In genomic region chr10:5951167-5951711, GRCh38 we compare ENCODE assay signal across 9 cellular contexts. TPM values are rescaled to one million over a fixed set of nuclear protein-coding genes. Genes with fewer than 3 reads are reported as not detected.
A peak's percentile ranks its signal among the peaks of the same experiment; 100 is the strongest.
DNase-seq lines count a peak whose midpoint lies in the region; ATAC-seq and TF ChIP-seq lines count a peak whose summit lies in the region.
"Had no signal": no experiment of that assay in that cellular context is flagged by ENCODE, and none has a peak within 500 bp of the region (broad histone marks: within the 10 kb centered on the region; RNA-seq: fewer than 3 reads in every experiment).

No MANE protein-coding gene starts in this region.

- no peak for TF ChIP-seq RAD21 in Ishikawa (IDR thresholded peaks at IDR 0.05; ENCODE audit: low read depth)

- ATAC-seq in right cardiac atrium (peak; percentile 85 to 88), upper lobe of left lung (ENCODE audit: low FRiP score in 2 of 2) (peak; percentile 89 to 92), HG03342 (IDR thresholded peaks at IDR 0.05; ENCODE audit: unreplicated experiment) (no peak)

- H3K9me3 ChIP-seq in right cardiac atrium (ENCODE audit: control insufficient read depth, low read length), result no peaks in the 10 kb centered on the region
- H3K9me3 ChIP-seq in upper lobe of left lung, result no peaks in the 10 kb centered on the region
- H3K9me3 ChIP-seq in Karpas-422 (ENCODE audit: low read length), result no peaks in the 10 kb centered on the region
- no peaks in the 10 kb centered on the region for H3K9me3 ChIP-seq in SJCRH30 (replicated peaks)

- WGBS in adipose tissue, 3 donors, result 56 to 69% (median 62%) methylated on average over 7 of the region's 7 CpGs
- WGBS in right cardiac atrium, result 67% methylated on average over 7 of the region's 7 CpGs
- WGBS in upper lobe of left lung, 2 donors, result 51 to 60% methylated on average over 7 of the region's 7 CpGs

- intact Hi-C loops in right cardiac atrium (cut with DNase I), result loop anchor here in 1 of 4 donors (10.0 kb wide), 1 partner anchor 134 kb away; the partner anchor contains the start of gene RBM17

- no peaks in the 10 kb centered on the region for H3K9me2 ChIP-seq in Karpas-422 (replicated peaks; ENCODE audit: insufficient read depth, low read length)

- peaks cover 7% of the 10 kb centered on the region for H3K4me1 ChIP-seq in right cardiac atrium (ENCODE audit: control insufficient read depth, insufficient read depth, low read length)
- H3K4me1 ChIP-seq in upper lobe of left lung, result peaks cover 39 to 48% (median 42%) of the 10 kb centered on the region in 4 donors
- no peaks in the 10 kb centered on the region for H3K4me1 ChIP-seq in Karpas-422 (ENCODE audit: low read length)
- H3K4me1 ChIP-seq in SJCRH30, result no peaks in the 10 kb centered on the region

- H3K27ac ChIP-seq in adipose tissue (ENCODE audit: low read depth, low read length) (peak overlapping the region; percentile 64), right cardiac atrium (ENCODE audit: low read length) (peak overlapping the region; percentile 69), upper lobe of left lung (peak overlapping the region; percentile 72 to 85 (median 80)), Karpas-422 (ENCODE audit: low read length) (no peak overlapping the region), SJCRH30 (no peak overlapping the region)

- H3K9ac ChIP-seq in Karpas-422 (ENCODE audit: low read length), result no peak overlapping the region

- no peak overlapping the region for H3K4me2 ChIP-seq in Karpas-422 (ENCODE audit: low read depth, low read length, poor library complexity, severe bottlenecking)

- no peaks in the 10 kb centered on the region for H4K20me1 ChIP-seq in Karpas-422 (ENCODE audit: insufficient read depth, low read depth, low read length)

- TF ChIP-seq EP300 in Ishikawa (IDR thresholded peaks at IDR 0.05; ENCODE audit: borderline replicate concordance) (no peak), upper lobe of left lung (IDR thresholded peaks at IDR 0.05) (peak in 1 of 4 donors; percentile 44)

- TF ChIP-seq CTCF in upper lobe of left lung (IDR thresholded peaks at IDR 0.05), result no peak

- TF ChIP-seq POLR2A in upper lobe of left lung (IDR thresholded peaks at IDR 0.05), result no peak

- peak; percentile 59 to 80 (median 69) for DNase-seq in right cardiac atrium
- peak in 1 of 2 donors; percentile 85 for DNase-seq in upper lobe of left lung
- no peak for DNase-seq in Karpas-422
- no peak for DNase-seq in SJCRH30
- DNase-seq: activated CD4-positive, alpha-beta T cell treated with anti-CD3 and anti-CD28 coated beads, Interleukin-2, amount 50 U/mL, for 48 hours; effector CD8-positive, alpha-beta T cell had no signal

- peaks cover 4 to 39% (median 11%) of the 10 kb centered on the region in 4 donors for H3K36me3 ChIP-seq in upper lobe of left lung
- no peaks in the 10 kb centered on the region for H3K36me3 ChIP-seq in Karpas-422 (ENCODE audit: insufficient read depth, low read length)
- no peaks in the 10 kb centered on the region for H3K36me3 ChIP-seq in SJCRH30

- H3K4me3 ChIP-seq in right cardiac atrium (ENCODE audit: low read length) (no peak overlapping the region), upper lobe of left lung (no peak overlapping the region), Karpas-422 (ENCODE audit: low read length) (no peak overlapping the region), SJCRH30 (no peak overlapping the region)

- no peak overlapping the region for H2AFZ ChIP-seq in Karpas-422 (ENCODE audit: low read length)

- H3K27me3 ChIP-seq in right cardiac atrium (ENCODE audit: control insufficient read depth, insufficient read depth) (no peaks in the 10 kb centered on the region), upper lobe of left lung (no peaks in the 10 kb centered on the region), Karpas-422 (ENCODE audit: low read length) (no peaks in the 10 kb centered on the region), SJCRH30 (peaks cover 3% of the 10 kb centered on the region; the same call in 1 of the 2 replicates)

- H3K79me2 ChIP-seq in Karpas-422 (ENCODE audit: low read length), result no peaks in the 10 kb centered on the region

TF ChIP-seq in Ishikawa, 13 proteins besides CTCF, POLR2A, EP300 and RAD21:
- TF ChIP-seq FOXM1 (IDR thresholded peaks at IDR 0.05; ENCODE audit: borderline replicate concordance, low read depth), result no peak
- TF ChIP-seq TEAD4 (IDR thresholded peaks at IDR 0.05), result no peak
- no peak for TF ChIP-seq CREB1 (IDR thresholded peaks at IDR 0.05; ENCODE audit: low read depth)
- TF ChIP-seq CEBPB (IDR thresholded peaks at IDR 0.05), result 0 out of 2 replicates have a peak, but pooled peaks have one; percentile 24

RNA-seq across cellular contexts. Expression of gene IL15RA, which starts 26.1 kb away (rescaled TPM):
- polyA plus RNA-seq in adipose tissue (10 to 100 TPM; 19.8 to 29.6 (median 23.2) TPM), right cardiac atrium (13.9 TPM)
- total RNA-seq in right cardiac atrium (10 to 100 TPM; 11.8 to 19.7 (median 15.8) TPM), upper lobe of left lung (10 to 100 TPM; 28.0 to 72.6 (median 35.1) TPM)
- total RNA-seq in Karpas-422 (2014; rRNA removed; shearing (Covaris generic); ENCODE audit: low replicate concordance), result not detected in 2 replicates
- not detected in 2 replicates for total RNA-seq in SJCRH30 (2014; rRNA removed; shearing (Covaris generic))

Comparison
In these comparisons a context has a peak if more than half of its experiments do, and no peak if none do; other contexts are left out.
1. H3K27ac ChIP-seq: peak in adipose tissue (single experiment), right cardiac atrium (single experiment) and upper lobe of left lung (4 of 4); none in Karpas-422 (single experiment) and SJCRH30 (single experiment).
2. DNase-seq: peak in right cardiac atrium (3 of 3); none in Karpas-422 (single experiment) and SJCRH30 (0 of 2).
3. RNA of gene IL15RA, which starts 26.1 kb away (total RNA-seq): 28.0 to 72.6 TPM in upper lobe of left lung and 11.8 to 19.7 TPM in right cardiac atrium; not detected in Karpas-422 and not detected in SJCRH30; every median in the first group is over 10 times any median in the second.